ENCODE assay signal across 8 cellular contexts in genomic region chr19:3557461-3558248, GRCh38. TPM values are rescaled to one million over a fixed set of nuclear protein-coding genes. Genes with fewer than 3 reads are reported as not detected.
DNase-seq lines count a peak whose midpoint lies in the region; TF ChIP-seq lines count a peak whose summit lies in the region.

Gene MFSD12 (minus strand): TSS chr19:3557586. CDS start chr19:3557403, 183 bp downstream.

- no peaks in the 10 kb centered on the region for H3K4me1 ChIP-seq in H9 (ENCODE audit: insufficient read depth, low read length)
- H3K4me1 ChIP-seq in neural progenitor cell, result no peaks in the 10 kb centered on the region
- peaks cover 25% of the 10 kb centered on the region for H3K4me1 ChIP-seq in stomach smooth muscle (ENCODE audit: control insufficient read depth, insufficient read depth, low read length)

- H3K36me3 ChIP-seq in neural progenitor cell (no peaks in the 10 kb centered on the region), stomach smooth muscle (ENCODE audit: control insufficient read depth in 2 of 2, insufficient read depth in 2 of 2, low read length in 2 of 2) (no peaks in the 10 kb centered on the region)

- H3K4me3 Mint-ChIP-seq in H9 (peak within 1 kb of the TSS; percentile 86 to 97), neural progenitor cell (peak within 1 kb of the TSS; percentile 98)

- peaks cover 45% of the 10 kb centered on the region for H3K27me3 Mint-ChIP-seq in H9 (ENCODE audit: low read depth)
- H3K27me3 Mint-ChIP-seq in neural progenitor cell (ENCODE audit: insufficient read depth, low read depth), result peaks cover 5% of the 10 kb centered on the region

- H2BK120ac ChIP-seq in H9 (ENCODE audit: low read depth, low read length, poor library complexity, severe bottlenecking), result no peak within 1 kb of the TSS

- H3K23ac ChIP-seq in H9 (ENCODE audit: insufficient read length, low read depth, low read length), result no peak within 1 kb of the TSS

- H3K27me3 ChIP-seq in H9 (ENCODE audit: insufficient read depth, low read length) (no peaks in the 10 kb centered on the region; the same call in 1 of the 2 replicates), neural progenitor cell (peaks cover 14% of the 10 kb centered on the region), stomach smooth muscle (ENCODE audit: control insufficient read depth in 1 of 2, insufficient read depth in 2 of 2, low read length in 2 of 2) (no peaks in the 10 kb centered on the region)

- H2BK5ac ChIP-seq in H9 (ENCODE audit: insufficient read length, low read length), result no peak within 1 kb of the TSS

- peaks cover 3% of the 10 kb centered on the region for H4K20me1 ChIP-seq in H9 (ENCODE audit: control insufficient read depth, insufficient read depth, insufficient read length)
- H4K20me1 ChIP-seq in neural progenitor cell (ENCODE audit: low read depth), result peaks cover 27% of the 10 kb centered on the region

- H3K9me3 Mint-ChIP-seq in H9, result no peaks in the 10 kb centered on the region
- H3K9me3 Mint-ChIP-seq in neural progenitor cell, result peaks cover 2% of the 10 kb centered on the region

- H3K27ac Mint-ChIP-seq in H9, result no peak within 1 kb of the TSS
- H3K27ac Mint-ChIP-seq in neural progenitor cell, result peak within 1 kb of the TSS; percentile 54

- H3K4me2 ChIP-seq in H9 (ENCODE audit: insufficient read depth, insufficient read length, low read length), result peak within 1 kb of the TSS; percentile 69
- peak within 1 kb of the TSS; percentile 86 for H3K4me2 ChIP-seq in neural progenitor cell

- peak; percentile 67 for TF ChIP-seq POLR2A in Raji (IDR thresholded peaks at IDR 0.05; ENCODE audit: insufficient read depth, low read depth, low read length)

- H3T11ph ChIP-seq in H9 (ENCODE audit: low read length), result no peak within 1 kb of the TSS

- no peak within 1 kb of the TSS for H4K91ac ChIP-seq in H9 (ENCODE audit: insufficient read length, low read depth, low read length)

- no CpG with 5 or more reads among the region's 81 CpGs for WGBS in H9 (ENCODE audit: extremely low coverage, insufficient read length, low lambda C conversion rate)

- H2BK20ac ChIP-seq in H9 (ENCODE audit: low read depth, low read length, poor library complexity, severe bottlenecking), result no peak within 1 kb of the TSS

- H3K36me3 Mint-ChIP-seq in H9 (ENCODE audit: insufficient read depth in 1 of 3, low read depth in 3 of 3) (0 out of 7 replicates have a peak, but pooled peaks cover 0 to 5% (median 0%) of the 10 kb centered on the region in 3 experiments), neural progenitor cell (no peaks in the 10 kb centered on the region)

- no peak within 1 kb of the TSS for H4K8ac ChIP-seq in H9 (replicated peaks; ENCODE audit: insufficient read length, low read depth, low read length)

- H3K4ac ChIP-seq in H9 (ENCODE audit: low read depth, low read length), result no peak within 1 kb of the TSS

- H3K4me3 ChIP-seq in fibroblast of villous mesenchyme (ENCODE audit: low read depth, low read length) (peak within 1 kb of the TSS; percentile 76), neural progenitor cell (peak within 1 kb of the TSS; percentile 70), stomach smooth muscle (ENCODE audit: low read length in 2 of 2) (peak within 1 kb of the TSS; percentile 85 to 94)

- no peak within 1 kb of the TSS for H2AFZ ChIP-seq in H9 (ENCODE audit: low read length)
- H2AFZ ChIP-seq in neural progenitor cell (replicated peaks), result peak within 1 kb of the TSS; percentile 84

- H4K5ac ChIP-seq in H9 (ENCODE audit: insufficient read length, low read depth, low read length), result no peak within 1 kb of the TSS

- H3K56ac ChIP-seq in H9 (ENCODE audit: insufficient read length, low read depth, low read length), result no peak within 1 kb of the TSS

- in situ Hi-C loops in G401 (cut with HindIII; ENCODE audit: low sequenced_read_pairs), result no loop called here

- H3K14ac ChIP-seq in H9 (ENCODE audit: insufficient read depth, low read length), result peak within 1 kb of the TSS; percentile 39

- no peaks in the 10 kb centered on the region for H3F3A ChIP-seq in neural progenitor cell (ENCODE audit: low read depth)

- peaks cover 8% of the 10 kb centered on the region for H3K23me2 ChIP-seq in H9 (ENCODE audit: insufficient read length, low read depth, low read length, poor library complexity, severe bottlenecking)

- H3K18ac ChIP-seq in H9 (ENCODE audit: insufficient read length, low read depth, low read length), result no peak within 1 kb of the TSS

- H3K79me2 ChIP-seq in H9 (ENCODE audit: insufficient read depth, low read length), result no peaks in the 10 kb centered on the region
- peaks cover 11% of the 10 kb centered on the region for H3K79me2 ChIP-seq in neural progenitor cell (ENCODE audit: low read depth)

- H3K79me1 ChIP-seq in H9 (ENCODE audit: insufficient read depth, low read depth, low read length, poor library complexity, severe bottlenecking), result no peaks in the 10 kb centered on the region

- no peak within 1 kb of the TSS for H3K9ac ChIP-seq in H9 (ENCODE audit: extremely low read depth, insufficient read length, low read length)
- peak within 1 kb of the TSS; percentile 39 for H3K9ac ChIP-seq in neural progenitor cell
- H3K9ac ChIP-seq in stomach smooth muscle (ENCODE audit: low read length in 2 of 2), result peak within 1 kb of the TSS; percentile 75 to 76

- H2BK12ac ChIP-seq in H9 (ENCODE audit: insufficient read length, low read depth, low read length), result no peak within 1 kb of the TSS

- H3K4me1 Mint-ChIP-seq in H9 (peaks cover 12 to 15% of the 10 kb centered on the region in 2 experiments), neural progenitor cell (peaks cover 24% of the 10 kb centered on the region)

- H2AK5ac ChIP-seq in H9 (ENCODE audit: insufficient read length, low read length), result no peak within 1 kb of the TSS

- no peaks in the 10 kb centered on the region for H3K9me3 ChIP-seq in H9 (ENCODE audit: control insufficient read depth, low read depth, low read length)
- no peaks in the 10 kb centered on the region for H3K9me3 ChIP-seq in neural progenitor cell (ENCODE audit: low read depth)
- H3K9me3 ChIP-seq in stomach smooth muscle (ENCODE audit: control insufficient read depth in 2 of 2, low read length in 2 of 2), result no peaks in the 10 kb centered on the region

- peak; percentile 92 for DNase-seq in G401 (ENCODE audit: low spot score)
- peak; percentile 90 for DNase-seq in H9
- peak; percentile 94 for DNase-seq in M059J (ENCODE audit: low read depth)
- DNase-seq in activated effector memory CD4-positive, alpha-beta T cell treated with anti-CD3 and anti-CD28 coated beads, Interleukin-2, amount 50 U/mL, for 16 hours, result peak; percentile 99
- DNase-seq in fibroblast of villous mesenchyme (ENCODE audit: low read depth), result peak; percentile 98
- peak; percentile 98 for DNase-seq in neural progenitor cell (ENCODE audit: low spot score)

- H3K27ac ChIP-seq in H9 (ENCODE audit: insufficient read length, low read depth, low read length), result no peak within 1 kb of the TSS
- no peak within 1 kb of the TSS for H3K27ac ChIP-seq in neural progenitor cell
- peak within 1 kb of the TSS; percentile 49 for H3K27ac ChIP-seq in stomach smooth muscle (ENCODE audit: low read length)

- H2BK15ac ChIP-seq in H9 (ENCODE audit: low read depth, low read length), result no peak within 1 kb of the TSS

- TF ChIP-seq CTCF in H9 (conservative IDR thresholded peaks at IDR 0.05), result no peak
- no peak for TF ChIP-seq CTCF in fibroblast of villous mesenchyme (IDR thresholded peaks at IDR 0.05; ENCODE audit: insufficient read depth, low read depth, low read length)
- no peak for TF ChIP-seq CTCF in neural progenitor cell (IDR thresholded peaks at IDR 0.05)

RNA-seq across cellular contexts. Expression of gene MFSD12, which starts in this region (rescaled TPM):
- 128 and 151 TPM in 2 replicates for total RNA-seq in G401 (2014; rRNA removed; shearing (Covaris generic))
- total RNA-seq in H9 (2021) (51.5 and 58.8 TPM in 2 replicates), fibroblast of villous mesenchyme (137 and 139 TPM in 2 replicates), neural progenitor cell (ENCODE audit: low replicate concordance) (34.1 and 47.6 TPM in 2 replicates)
- 50.7 and 105 TPM in 2 replicates for total RNA-seq in M059J (2014; rRNA removed; shearing (Covaris generic))
